8 cellular contexts compared by ENCODE assay signal in the genomic region with DNA sequence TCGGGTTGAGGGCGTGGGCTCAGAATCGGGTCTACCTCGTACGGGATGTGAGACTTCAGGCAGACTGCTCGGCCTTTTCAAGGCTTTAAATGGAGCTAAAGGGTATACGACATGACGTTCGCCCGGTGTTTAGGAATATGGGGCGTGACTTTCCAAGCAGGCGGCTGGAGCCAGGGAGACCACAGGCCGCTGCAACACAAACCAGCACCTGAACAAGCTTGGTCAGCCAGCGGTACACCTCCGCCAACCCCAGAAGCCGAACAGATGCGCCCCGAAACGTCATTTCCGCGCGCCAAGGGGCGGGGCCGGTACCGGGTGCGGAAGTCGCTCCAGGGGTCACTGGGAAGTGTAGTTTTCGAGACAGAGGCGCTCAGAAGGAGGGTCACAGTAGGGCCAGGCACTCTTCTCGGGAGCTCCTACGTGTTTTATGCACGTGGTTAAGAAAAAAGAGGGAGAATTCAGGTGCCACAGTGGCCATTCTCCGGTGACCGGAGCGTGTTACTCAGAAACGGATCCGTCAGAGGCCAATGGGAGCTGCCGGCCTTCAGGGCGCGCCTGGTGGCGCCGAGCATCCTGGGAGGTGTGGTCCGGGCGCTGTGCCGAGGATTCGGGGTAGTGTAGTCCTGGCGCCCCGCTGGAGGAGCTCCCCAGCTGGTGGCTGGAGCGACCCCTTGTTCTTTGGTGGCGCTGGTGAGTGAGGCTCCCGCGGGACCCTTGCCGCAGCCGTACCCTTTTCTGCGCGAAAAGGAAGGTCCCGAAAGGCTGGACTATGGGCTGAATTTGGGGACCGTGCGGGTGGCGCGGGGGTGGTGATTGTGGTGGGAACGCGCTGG. TPM values are rescaled to one million over a fixed set of nuclear protein-coding genes. Genes with fewer than 3 reads are reported as not detected.
DNase-seq lines count a peak whose midpoint lies in the region; ATAC-seq and TF ChIP-seq lines count a peak whose summit lies in the region.

ZNF133 (plus strand) TSS at position 613 of the 833 bp plus-strand sequence. CDS start 17,160 bp downstream, outside the sequence.

- H3K79me2 ChIP-seq in hepatocyte: peaks cover 44% of the 10 kb centered on the region

- peak within 1 kb of the TSS; percentile 75 for H3K4me2 ChIP-seq in hepatocyte

- peak within 1 kb of the TSS; percentile 81 for H3K4me3 ChIP-seq in hepatocyte
- H3K4me3 ChIP-seq in aorta (ENCODE audit: low read length in 2 of 2): peak within 1 kb of the TSS; percentile 64 to 65

- intact Hi-C loops in aorta (cut with DNase I): loop anchor here (5.0 to 10.0 kb wide), 3 partner anchors 151 to 214 kb away; partner anchors contain the start of genes KAT14 (in 2 of the 2) and PET117 (in 2 of the 2)

- no peaks in the 10 kb centered on the region for H3K9me3 ChIP-seq in hepatocyte (ENCODE audit: low read depth)
- peaks cover 6% of the 10 kb centered on the region for H3K9me3 ChIP-seq in aorta (ENCODE audit: control insufficient read depth, low read length)

- ATAC-seq in GM18508 (IDR thresholded peaks at IDR 0.05; ENCODE audit: insufficient read depth, unreplicated experiment) (peak; percentile 88), HG02981 (IDR thresholded peaks at IDR 0.05; ENCODE audit: unreplicated experiment) (peak; percentile 97), aorta (ENCODE audit: low FRiP score) (peak; percentile 99)

- DNase-seq in NCI-H2029 (lab: John Stamatoyannopoulos, UW): peak; percentile 91
- peak; percentile 92 for DNase-seq in T-helper 22 cell (ENCODE audit: low read depth)
- peak; percentile 98 for DNase-seq in astrocyte of the hippocampus (ENCODE audit: low read depth, low spot score)
- DNase-seq in hepatocyte (ENCODE audit: low spot score): peak; percentile 95
- peak; percentile 85 for DNase-seq in renal cortical epithelial cell (ENCODE audit: low read depth)
- peak; percentile 97 to 99 for DNase-seq in aorta

- peak within 1 kb of the TSS; percentile 94 for H2AFZ ChIP-seq in hepatocyte

- H3K4me1 ChIP-seq in hepatocyte (ENCODE audit: insufficient read depth): peaks cover 8% of the 10 kb centered on the region
- peaks cover 2 to 5% of the 10 kb centered on the region in 2 donors for H3K4me1 ChIP-seq in aorta (ENCODE audit: control insufficient read depth in 1 of 2, insufficient read depth in 2 of 2, low read length in 2 of 2)

- H3K27me3 ChIP-seq in hepatocyte: no peaks in the 10 kb centered on the region
- H3K27me3 ChIP-seq in aorta (ENCODE audit: control insufficient read depth in 1 of 2, insufficient read depth in 2 of 2, low read length in 1 of 2): no peaks in the 10 kb centered on the region

- H3K36me3 ChIP-seq in hepatocyte (replicated peaks; ENCODE audit: insufficient read depth, low read depth): no peaks in the 10 kb centered on the region
- peaks cover 0 to 3% of the 10 kb centered on the region in 2 donors for H3K36me3 ChIP-seq in aorta (ENCODE audit: control insufficient read depth in 1 of 2, insufficient read depth in 2 of 2, low read length in 1 of 2)

- H3K27ac ChIP-seq in hepatocyte (peak within 1 kb of the TSS; percentile 99), aorta (ENCODE audit: low read depth in 1 of 2, low read length in 2 of 2) (peak within 1 kb of the TSS; percentile 37 to 51)

- TF ChIP-seq CTCF in hepatocyte (IDR thresholded peaks at IDR 0.05; ENCODE audit: poor library complexity): peak; percentile 19

- under 1% methylated on average over 57 of the region's 63 CpGs for WGBS in hepatocyte (ENCODE audit: low lambda C conversion rate, missing lambda C conversion rate)
- 0% methylated on average over 62 to 63 of the region's 63 CpGs for WGBS in aorta, 2 donors

- no peaks in the 10 kb centered on the region for H3K9me2 ChIP-seq in hepatocyte (replicated peaks; ENCODE audit: insufficient read depth)

- H4K20me1 ChIP-seq in hepatocyte (ENCODE audit: insufficient read depth, poor library complexity, severe bottlenecking): no peaks in the 10 kb centered on the region

RNA-seq across cellular contexts. Expression of gene ZNF133, which starts in this region (rescaled TPM):
- total RNA-seq in hepatocyte: 16.7 and 22.4 TPM in 2 replicates
- polyA plus RNA-seq in hepatocyte: 10.8 and 10.9 TPM in 2 replicates
- 20.7 and 24.5 TPM in 2 replicates for total RNA-seq in renal cortical epithelial cell
- total RNA-seq in aorta: 10 to 100 TPM; 11.9 to 19.0 TPM
- 10 to 100 TPM; 12.8 to 31.4 TPM for polyA plus RNA-seq in aorta

Comparison
In these comparisons a context has a peak if more than half of its experiments do, and no peak if none do; other contexts are left out.
1. Peak in every context shown above with its lines: DNase-seq, ATAC-seq, H3K4me3 ChIP-seq and H3K27ac ChIP-seq.